Comparison of ENCODE assay signal across 21 cellular contexts in genomic region chr14:20485900-20486299, GRCh38. TPM values are rescaled to one million over a fixed set of nuclear protein-coding genes. Genes with fewer than 3 reads are reported as not detected.
DNase-seq lines count a peak whose midpoint lies in the region; ATAC-seq and TF ChIP-seq lines count a peak whose summit lies in the region.
"Had no signal": no experiment of that assay in that cellular context is flagged by ENCODE, and none has a peak within 500 bp of the region (broad histone marks: within the 10 kb centered on the region; RNA-seq: fewer than 3 reads in every experiment).

No MANE protein-coding gene starts in this region.

- no peak for DNase-seq in CD4-positive, alpha-beta T cell
- DNase-seq in NB4 (ENCODE audit: low read depth) (peak; percentile 61), left colon (no peak), H4 (ENCODE audit: low spot score) (no peak)
- no peak for DNase-seq in activated CD8-positive, alpha-beta memory T cell treated with anti-CD3 and anti-CD28 coated beads, Interleukin-2, amount 10 ng/mL, durations not matched to agents 7 days and 5 days
- DNase-seq: CD8-positive, alpha-beta T cell; GOT3; MM.1S; NCI-H1092; NCI-H1436; NCI-H2081; NCI-H446 treated with DMSO at 0.1 percent for 48 hours; NCI-H526 treated with DMSO at 0.1 percent for 48 hours; SIG-M5; SK-N-SH had no signal

- no peaks in the 10 kb centered on the region for H3K9me3 Mint-ChIP-seq in CD4-positive, alpha-beta T cell
- no peaks in the 10 kb centered on the region for H3K9me3 Mint-ChIP-seq in activated CD8-positive, alpha-beta memory T cell treated with anti-CD3 and anti-CD28 coated beads, Interleukin-2, amount 10 ng/mL, durations not matched to agents 7 days and 5 days (ENCODE audit: low read depth)
- H3K9me3 Mint-ChIP-seq: CD8-positive, alpha-beta T cell had no signal

- no peaks in the 10 kb centered on the region for H3K27me3 ChIP-seq in CD4-positive, alpha-beta T cell (ENCODE audit: control insufficient read depth, insufficient read depth, low read length)

- H3K27ac Mint-ChIP-seq in CD4-positive, alpha-beta T cell: peak overlapping the region; percentile 0
- no peak overlapping the region for H3K27ac Mint-ChIP-seq in activated CD8-positive, alpha-beta memory T cell treated with anti-CD3 and anti-CD28 coated beads, Interleukin-2, amount 10 ng/mL, durations not matched to agents 7 days and 5 days
- H3K27ac Mint-ChIP-seq: CD8-positive, alpha-beta T cell had no signal

- H3K4me3 ChIP-seq in NB4 (ENCODE audit: low read depth, low read length): no peak overlapping the region
- H3K4me3 ChIP-seq: K562 had no signal

- TF ChIP-seq CTCF in 22Rv1 (IDR thresholded peaks at IDR 0.05) (no peak), NB4 (IDR thresholded peaks at IDR 0.05; ENCODE audit: low read depth, low read length) (no peak)
- no peak for TF ChIP-seq CTCF in CD4-positive, alpha-beta T cell (IDR thresholded peaks at IDR 0.05)

- TF ChIP-seq POLR2A in NB4 (IDR thresholded peaks at IDR 0.05; ENCODE audit: extremely low read depth, insufficient read length): peak; percentile 19

- 0 out of 2 replicates have a peak overlapping the region, but pooled peaks have one; percentile 8 for H3K27ac ChIP-seq in 22Rv1
- H3K27ac ChIP-seq in CD4-positive, alpha-beta T cell (ENCODE audit: low read depth, low read length): no peak overlapping the region

- CTCF ChIA-PET in CD4-positive, alpha-beta T cell (lab: Charles Lee): no interaction called here
- CTCF ChIA-PET in activated CD8-positive, alpha-beta memory T cell treated with anti-CD3 and anti-CD28 coated beads, Interleukin-2, amount 10 ng/mL, durations not matched to agents 7 days and 5 days (lab: Charles Lee): interaction anchor here (1.6 to 1.7 kb wide), 2 partner anchors 102 to 127 kb away, joined by 3 read pairs; partner anchors contain the start of gene RNASE11

- POLR2A ChIA-PET in CD4-positive, alpha-beta T cell (lab: Charles Lee): interaction anchor here (2.7 to 6.0 kb wide), 3 partner anchors 8 to 31 kb away, joined by 14 to 50 read pairs (median 19); partner anchors contain the start of genes APEX1, OSGEP and PIP4P1

- intact Hi-C loops in CD4-positive, alpha-beta T cell (cut with DNase I, micrococcal nuclease): no loop called here
- intact Hi-C loops in left colon (cut with DNase I, micrococcal nuclease): no loop called here

- no peak overlapping the region for H3K4me3 Mint-ChIP-seq in CD4-positive, alpha-beta T cell
- H3K4me3 Mint-ChIP-seq in activated CD8-positive, alpha-beta memory T cell treated with anti-CD3 and anti-CD28 coated beads, Interleukin-2, amount 10 ng/mL, durations not matched to agents 7 days and 5 days: no peak overlapping the region
- H3K4me3 Mint-ChIP-seq: CD8-positive, alpha-beta T cell had no signal

- H3K27me3 Mint-ChIP-seq in CD4-positive, alpha-beta T cell: no peaks in the 10 kb centered on the region
- no peaks in the 10 kb centered on the region for H3K27me3 Mint-ChIP-seq in activated CD8-positive, alpha-beta memory T cell treated with anti-CD3 and anti-CD28 coated beads, Interleukin-2, amount 10 ng/mL, durations not matched to agents 7 days and 5 days

- H3K9me3 ChIP-seq in CD4-positive, alpha-beta T cell (ENCODE audit: control insufficient read depth, low read length): no peaks in the 10 kb centered on the region
- H3K9me3 ChIP-seq: SK-N-SH had no signal

- no peak for ATAC-seq in CD4-positive, alpha-beta T cell (ENCODE audit: poor library complexity)
- ATAC-seq in left colon (peak; percentile 36), GM21423 (IDR thresholded peaks at IDR 0.05; ENCODE audit: unreplicated experiment) (no peak)
- ATAC-seq in activated CD8-positive, alpha-beta memory T cell treated with anti-CD3 and anti-CD28 coated beads, Interleukin-2, amount 10 ng/mL, durations not matched to agents 7 days and 5 days: no peak
- ATAC-seq: CD8-positive, alpha-beta T cell; HepG2; K562; Panc1 had no signal

- peaks cover 90% of the 10 kb centered on the region for H3K4me1 Mint-ChIP-seq in CD4-positive, alpha-beta T cell (ENCODE audit: low read depth)
- H3K4me1 Mint-ChIP-seq in activated CD8-positive, alpha-beta memory T cell treated with anti-CD3 and anti-CD28 coated beads, Interleukin-2, amount 10 ng/mL, durations not matched to agents 7 days and 5 days: peaks cover 44% of the 10 kb centered on the region

- no peaks in the 10 kb centered on the region for H3K36me3 Mint-ChIP-seq in CD4-positive, alpha-beta T cell (ENCODE audit: low read depth)
- H3K36me3 Mint-ChIP-seq in activated CD8-positive, alpha-beta memory T cell treated with anti-CD3 and anti-CD28 coated beads, Interleukin-2, amount 10 ng/mL, durations not matched to agents 7 days and 5 days: peaks cover 1% of the 10 kb centered on the region
- H3K36me3 Mint-ChIP-seq: CD8-positive, alpha-beta T cell had no signal

RNA-seq across cellular contexts. Expression of gene PNP, which starts 16.7 kb away (rescaled TPM):
- total RNA-seq in CD4-positive, alpha-beta T cell: 10 to 100 TPM; 73.6 to 77.2 TPM
- total RNA-seq in left colon: 10 to 100 TPM; 66.9 to 93.6 TPM
- 88.6 and 98.9 TPM in 2 replicates for total RNA-seq in H4 (2014; rRNA removed; shearing (Covaris generic))
- 100 to 1,000 TPM; 173 to 194 TPM for total RNA-seq in activated CD8-positive, alpha-beta memory T cell treated with anti-CD3 and anti-CD28 coated beads, Interleukin-2, amount 10 ng/mL, durations not matched to agents 7 days and 5 days

RNA-seq across cellular contexts. Expression of gene RNASE10, which starts 19.4 kb away (rescaled TPM):
- total RNA-seq in CD4-positive, alpha-beta T cell: not detected
- total RNA-seq in left colon: 1 to 10 TPM in 1 of 2 donors, under 1 TPM in 1; 0.98 to 1.3 TPM
- total RNA-seq in H4 (2014; rRNA removed; shearing (Covaris generic)): not detected in 2 replicates
- under 1 TPM; 0.30 to 0.67 TPM for total RNA-seq in activated CD8-positive, alpha-beta memory T cell treated with anti-CD3 and anti-CD28 coated beads, Interleukin-2, amount 10 ng/mL, durations not matched to agents 7 days and 5 days
- total RNA-seq: HepG2, LHCN-M2 had no signal

RNA-seq across cellular contexts. Expression of gene PIP4P1, which starts 24.7 kb away (rescaled TPM):
- 100 to 1,000 TPM in 1 of 2 experiments, 10 to 100 TPM in 1; 83.9 to 107 TPM for total RNA-seq in CD4-positive, alpha-beta T cell
- total RNA-seq in left colon: 10 to 100 TPM; 42.0 to 42.9 TPM
- 29.5 and 32.8 TPM in 2 replicates for total RNA-seq in H4 (2014; rRNA removed; shearing (Covaris generic))
- total RNA-seq in activated CD8-positive, alpha-beta memory T cell treated with anti-CD3 and anti-CD28 coated beads, Interleukin-2, amount 10 ng/mL, durations not matched to agents 7 days and 5 days: 10 to 100 TPM; 30.9 to 31.7 TPM

RNA-seq across cellular contexts. Expression of gene APEX1, which starts 30.9 kb away (rescaled TPM):
- 100 to 1,000 TPM; 125 to 127 TPM for total RNA-seq in CD4-positive, alpha-beta T cell
- 10 to 100 TPM; 80.5 to 93.9 TPM for total RNA-seq in left colon
- total RNA-seq in H4 (2014; rRNA removed; shearing (Covaris generic)): 54.7 and 122 TPM in 2 replicates
- total RNA-seq in activated CD8-positive, alpha-beta memory T cell treated with anti-CD3 and anti-CD28 coated beads, Interleukin-2, amount 10 ng/mL, durations not matched to agents 7 days and 5 days: 100 to 1,000 TPM; 112 to 179 TPM

RNA-seq across cellular contexts. Expression of gene OSGEP, which starts 31.3 kb away (rescaled TPM):
- total RNA-seq in CD4-positive, alpha-beta T cell: 10 to 100 TPM; 49.2 to 52.9 TPM
- total RNA-seq in left colon: 10 to 100 TPM; 31.2 to 35.0 TPM
- 69.6 and 83.2 TPM in 2 replicates for total RNA-seq in H4 (2014; rRNA removed; shearing (Covaris generic))
- 10 to 100 TPM; 42.8 to 53.0 TPM for total RNA-seq in activated CD8-positive, alpha-beta memory T cell treated with anti-CD3 and anti-CD28 coated beads, Interleukin-2, amount 10 ng/mL, durations not matched to agents 7 days and 5 days
